16 cellular contexts compared by ENCODE assay signal in the genomic region with DNA sequence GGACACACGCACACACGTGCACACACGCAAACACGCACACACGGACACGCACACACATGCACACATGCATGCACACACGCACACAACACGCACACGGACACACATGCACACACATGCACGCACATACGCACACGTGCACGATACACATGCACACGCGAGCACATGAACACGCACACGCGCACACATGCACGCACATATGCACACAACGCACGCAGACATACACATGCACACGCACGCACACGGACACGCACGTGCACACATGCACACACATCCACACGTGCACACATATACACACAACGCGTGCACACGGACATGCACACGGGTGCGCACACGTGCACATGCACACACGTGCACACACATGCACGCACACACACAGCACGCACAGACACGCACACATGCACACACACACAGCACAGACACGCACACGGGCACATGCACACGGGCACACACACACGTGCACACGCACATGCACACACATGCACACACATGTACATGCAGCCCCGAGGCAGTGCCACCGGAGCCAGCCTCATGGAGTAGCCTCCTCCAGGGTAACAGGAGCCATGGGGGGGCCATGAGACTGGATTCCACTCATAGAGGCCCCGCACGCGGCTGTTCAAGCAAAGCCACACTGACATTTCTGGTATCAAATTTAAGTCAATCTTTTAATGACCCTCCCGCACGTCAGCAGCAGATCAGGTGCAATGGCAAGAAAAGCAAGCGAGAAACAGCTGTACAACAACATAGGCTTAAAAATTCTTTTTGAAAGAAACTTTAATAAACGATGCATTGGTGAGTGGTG. TPM values are rescaled to one million over a fixed set of nuclear protein-coding genes. Genes with fewer than 3 reads are reported as not detected.
"Had no signal": no experiment of that assay in that cellular context is flagged by ENCODE, and none has a peak within 500 bp of the region (broad histone marks: within the 10 kb centered on the region; RNA-seq: fewer than 3 reads in every experiment).

No MANE protein-coding gene starts in this region.

- H3K27ac ChIP-seq: colonic mucosa, ovary, thoracic aorta, WERI-Rb-1 had no signal

- H3K36me3 ChIP-seq: colonic mucosa, ovary, thoracic aorta, WERI-Rb-1 had no signal

- H3K4me1 ChIP-seq: colonic mucosa had no signal

- ATAC-seq: activated CD4-positive, alpha-beta T cell treated with anti-CD3 and anti-CD28 coated beads for 36 hours; activated CD8-positive, alpha-beta T cell treated with anti-CD3 and anti-CD28 coated beads for 36 hours; activated naive CD4-positive, alpha-beta T cell treated with anti-CD3 and anti-CD28 coated beads, Interleukin-2, amount 50 U/mL, for 72 hours; sciatic nerve had no signal

- DNase-seq: activated CD4-positive, alpha-beta T cell treated with anti-CD3 and anti-CD28 coated beads for 36 hours; activated CD8-positive, alpha-beta memory T cell treated with anti-CD3 and anti-CD28 coated beads, Interleukin-2, amount 50 U/mL, for 4 hours; activated CD8-positive, alpha-beta T cell treated with anti-CD3 and anti-CD28 coated beads for 36 hours; activated gamma-delta T cell; activated T-cell treated with anti-CD3 and anti-CD28 coated beads, Interleukin-2, amount 50 U/mL, for 48 hours; amniotic stem cell; caudate nucleus; colonic mucosa; kidney glomerular epithelial cell; ovary; WERI-Rb-1 had no signal

- H3K4me3 ChIP-seq: colonic mucosa, ovary, thoracic aorta had no signal

- H3K27me3 ChIP-seq: colonic mucosa, ovary had no signal

- H3K9me3 ChIP-seq: colonic mucosa, ovary, thoracic aorta had no signal

- FAIRE-seq: endometrium had no signal

RNA-seq across cellular contexts. Expression of gene GPER1, which starts 17.2 kb away (rescaled TPM):
- total RNA-seq: activated CD4-positive, alpha-beta T cell treated with anti-CD3 and anti-CD28 coated beads for 36 hours; activated naive CD4-positive, alpha-beta T cell treated with anti-CD3 and anti-CD28 coated beads, Interleukin-2, amount 50 U/mL, for 72 hours had no signal

RNA-seq across cellular contexts. Expression of gene GPR146, which starts 26.4 kb away (rescaled TPM):
- total RNA-seq: neural crest cell had no signal
